ENCODE assay signal across 25 cellular contexts in genomic region chr10:14118953-14119352, GRCh38.
"Had no signal": no experiment of that assay in that cellular context is flagged by ENCODE, and none has a peak within 500 bp of the region (broad histone marks: within the 10 kb centered on the region; RNA-seq: fewer than 3 reads in every experiment).

No MANE protein-coding gene starts in this region.

- H3K27ac Mint-ChIP-seq: activated naive CD8-positive, alpha-beta T cell; activated T-helper 2 cell treated with anti-CD3 and anti-CD28 coated beads, Interferon-gamma antibody, Interleukin-2, Interleukin-4, amounts not matched to agents 10 μg/mL and 5 μg/mL and 100 μg/mL, durations not matched to agents 14 hours and 24 hours and 36 hours; naive thymus-derived CD4-positive, alpha-beta T cell; stimulated activated naive CD8-positive, alpha-beta T cell treated with anti-CD3 and anti-CD28 coated beads, Interleukin-15, amount 100 ng/mL, for 72 hours had no signal

- H3K4me3 ChIP-seq: coronary artery, right lobe of liver, skin epidermis, vagina had no signal

- DNase-seq: activated CD4-positive, alpha-beta T cell treated with anti-CD3 and anti-CD28 coated beads for 1 hour; activated CD4-positive, alpha-beta T cell treated with anti-CD3 and anti-CD28 coated beads, Interleukin-2, amount 50 U/mL, for 4 hours; activated CD8-positive, alpha-beta memory T cell treated with anti-CD3 and anti-CD28 coated beads for 24 hours; activated CD8-positive, alpha-beta memory T cell treated with anti-CD3 and anti-CD28 coated beads, Interleukin-2, amount 50 U/mL, for 4 hours; activated naive CD4-positive, alpha-beta T cell; activated T-cell treated with anti-CD3 and anti-CD28 coated beads, Interleukin-2, amount 50 U/mL, for 4 hours; amniotic stem cell; cerebellar nuclear complex; foreskin fibroblast; kidney; naive thymus-derived CD4-positive, alpha-beta T cell; occipital lobe; posterior cingulate gyrus; right lobe of liver; stimulated activated CD4-positive, alpha-beta T cell treated with anti-CD3 and anti-CD28 coated beads, Interleukin-1b, Interleukin-23, amount 100 ng/mL, for 48 hours; stimulated activated naive CD8-positive, alpha-beta T cell treated with anti-CD3 and anti-CD28 coated beads, Interleukin-15, amount 100 ng/mL, for 72 hours; T-helper 9 cell; trophoblast cell had no signal

- H3K9me3 ChIP-seq: right lobe of liver, vagina had no signal

- H3K27ac ChIP-seq: coronary artery, right lobe of liver, skin epidermis, vagina had no signal

- H3K9me3 Mint-ChIP-seq: activated T-cell treated with anti-CD3 and anti-CD28 coated beads, Interleukin-2, amount 50 U/mL, for 4 hours; activated T-helper 2 cell treated with anti-CD3 and anti-CD28 coated beads, Interferon-gamma antibody, Interleukin-2, Interleukin-4, amounts not matched to agents 10 μg/mL and 5 μg/mL and 100 μg/mL, durations not matched to agents 14 hours and 24 hours and 36 hours; neural crest cell; stimulated activated naive CD8-positive, alpha-beta T cell treated with anti-CD3 and anti-CD28 coated beads, Interleukin-15, amount 100 ng/mL, for 72 hours had no signal

- H3K36me3 Mint-ChIP-seq: activated naive CD8-positive, alpha-beta T cell; naive thymus-derived CD4-positive, alpha-beta T cell had no signal

- H3K4me1 ChIP-seq: right lobe of liver, vagina had no signal

- H3K27me3 Mint-ChIP-seq: activated naive CD8-positive, alpha-beta T cell; stimulated activated naive CD8-positive, alpha-beta T cell treated with anti-CD3 and anti-CD28 coated beads, Interleukin-15, amount 100 ng/mL, for 72 hours had no signal

- H3K4me1 Mint-ChIP-seq: stimulated activated naive CD8-positive, alpha-beta T cell treated with anti-CD3 and anti-CD28 coated beads, Interleukin-15, amount 100 ng/mL, for 72 hours had no signal

- H3K4me3 Mint-ChIP-seq: activated naive CD8-positive, alpha-beta T cell; activated T-cell treated with anti-CD3 and anti-CD28 coated beads, Interleukin-2, amount 50 U/mL, for 4 hours; naive thymus-derived CD4-positive, alpha-beta T cell; neural crest cell; stimulated activated naive CD8-positive, alpha-beta T cell treated with anti-CD3 and anti-CD28 coated beads, Interleukin-15, amount 100 ng/mL, for 72 hours had no signal

- H3K27me3 ChIP-seq: right lobe of liver, vagina had no signal

- ATAC-seq: activated T-cell treated with anti-CD3 and anti-CD28 coated beads, Interleukin-2, amount 50 U/mL, for 4 hours; left lobe of liver; naive thymus-derived CD4-positive, alpha-beta T cell; right lobe of liver; stimulated activated naive CD8-positive, alpha-beta T cell treated with anti-CD3 and anti-CD28 coated beads, Interleukin-15, amount 100 ng/mL, for 72 hours had no signal

- H3K36me3 ChIP-seq: right lobe of liver, vagina had no signal
